In genomic region chr1:114024049-114024448, GRCh38 we compare ENCODE assay signal across 1 cellular context.
TF ChIP-seq lines count a peak whose summit lies in the region.

No MANE protein-coding gene starts in this region.

TF ChIP-seq in GM23338, 12 proteins besides CTCF, POLR2A, EP300 and RAD21 (continued from another document):
- no peak for TF ChIP-seq ETS1 (IDR thresholded peaks at IDR 0.05)
- no peak for TF ChIP-seq STAT1 (IDR thresholded peaks at IDR 0.05; ENCODE audit: unreplicated experiment)
- no peak for TF ChIP-seq NANOG (IDR thresholded peaks at IDR 0.05; ENCODE audit: borderline replicate concordance)
- TF ChIP-seq ZNF331 (CRISPR knock-in tag; IDR thresholded peaks at IDR 0.05; ENCODE audit: low read depth): no peak
- TF ChIP-seq EZH2phosphoT487 (IDR thresholded peaks at IDR 0.05; ENCODE audit: unreplicated experiment): no peak
- no peak for TF ChIP-seq ZNF114 (CRISPR knock-in tag; IDR thresholded peaks at IDR 0.05)
- TF ChIP-seq CREB1 (CRISPR knock-in tag; IDR thresholded peaks at IDR 0.05; ENCODE audit: low read depth): no peak
- TF ChIP-seq REST (IDR thresholded peaks at IDR 0.05; ENCODE audit: unreplicated experiment): no peak
- no peak for TF ChIP-seq JUNB (IDR thresholded peaks at IDR 0.05; ENCODE audit: unreplicated experiment)
- no peak for TF ChIP-seq EZH2 (IDR thresholded peaks at IDR 0.05; ENCODE audit: low read depth, unreplicated experiment)
